In the genomic region with DNA sequence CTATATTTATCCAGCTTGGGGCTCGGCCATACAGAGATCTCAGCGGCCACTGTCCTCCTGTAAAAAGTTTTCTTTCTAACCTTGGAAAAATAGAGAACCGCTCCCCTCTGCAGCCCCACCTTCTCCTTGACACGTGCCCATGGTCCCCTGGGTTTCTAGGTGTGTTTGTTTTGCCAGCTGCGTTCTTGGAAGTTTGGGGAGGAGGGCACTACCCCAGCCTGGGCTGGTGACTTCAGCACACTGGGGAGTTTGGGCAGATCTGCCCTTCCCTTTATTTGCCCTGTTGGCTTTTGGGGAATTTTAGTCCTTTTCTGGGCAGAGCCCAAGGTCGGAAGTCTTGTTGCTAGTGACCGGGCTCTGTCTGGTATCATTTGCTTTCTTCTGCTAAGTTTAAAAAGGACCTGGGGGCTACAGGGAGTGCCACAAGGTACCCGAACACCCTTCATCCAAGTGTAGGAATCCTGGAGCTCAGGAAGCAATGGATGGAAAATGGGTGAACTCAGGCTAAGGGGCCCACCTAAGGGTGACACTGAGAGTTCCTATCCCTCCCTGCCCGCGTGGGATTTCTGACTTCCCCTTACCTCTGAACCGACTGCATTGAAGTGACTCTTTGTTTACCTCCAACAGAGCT, we compare ENCODE assay signal across 1 cellular context.
TF ChIP-seq lines count a peak whose summit lies in the region.

No MANE protein-coding gene starts in this region.

TF ChIP-seq in HCT116, 20 proteins besides CTCF, POLR2A, EP300 and RAD21:
- TF ChIP-seq, protein P1, sequence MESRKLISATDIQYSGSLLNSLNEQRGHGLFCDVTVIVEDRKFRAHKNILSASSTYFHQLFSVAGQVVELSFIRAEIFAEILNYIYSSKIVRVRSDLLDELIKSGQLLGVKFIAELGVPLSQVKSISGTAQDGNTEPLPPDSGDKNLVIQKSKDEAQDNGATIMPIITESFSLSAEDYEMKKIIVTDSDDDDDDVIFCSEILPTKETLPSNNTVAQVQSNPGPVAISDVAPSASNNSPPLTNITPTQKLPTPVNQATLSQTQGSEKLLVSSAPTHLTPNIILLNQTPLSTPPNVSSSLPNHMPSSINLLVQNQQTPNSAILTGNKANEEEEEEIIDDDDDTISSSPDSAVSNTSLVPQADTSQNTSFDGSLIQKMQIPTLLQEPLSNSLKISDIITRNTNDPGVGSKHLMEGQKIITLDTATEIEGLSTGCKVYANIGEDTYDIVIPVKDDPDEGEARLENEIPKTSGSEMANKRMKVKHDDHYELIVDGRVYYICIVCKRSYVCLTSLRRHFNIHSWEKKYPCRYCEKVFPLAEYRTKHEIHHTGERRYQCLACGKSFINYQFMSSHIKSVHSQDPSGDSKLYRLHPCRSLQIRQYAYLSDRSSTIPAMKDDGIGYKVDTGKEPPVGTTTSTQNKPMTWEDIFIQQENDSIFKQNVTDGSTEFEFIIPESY (IDR thresholded peaks at IDR 0.05; ENCODE audit: extremely low read depth, insufficient replicate concordance, low read length): no peak
- TF ChIP-seq SRF (IDR thresholded peaks at IDR 0.05; ENCODE audit: low read depth) (no peak), CBX3 (IDR thresholded peaks at IDR 0.05; ENCODE audit: low read depth) (no peak), SP1 (IDR thresholded peaks at IDR 0.05; ENCODE audit: low read depth) (no peak), JUND (IDR thresholded peaks at IDR 0.05) (no peak), REST (IDR thresholded peaks at IDR 0.05; ENCODE audit: low read depth) (no peak), MAX (IDR thresholded peaks at IDR 0.05) (no peak), EZH2phosphoT487 (IDR thresholded peaks at IDR 0.05; ENCODE audit: borderline replicate concordance) (no peak), CEBPB (IDR thresholded peaks at IDR 0.05; ENCODE audit: low read depth) (no peak), TCF7L2 (IDR thresholded peaks at IDR 0.05; ENCODE audit: borderline replicate concordance, extremely low read depth, insufficient read depth, insufficient read length) (no peak), YY1 (IDR thresholded peaks at IDR 0.05; ENCODE audit: extremely low read depth, insufficient replicate concordance, low read depth, low read length) (no peak), ELF1 (IDR thresholded peaks at IDR 0.05; ENCODE audit: borderline replicate concordance, low read depth) (no peak), FOSL1 (IDR thresholded peaks at IDR 0.05; ENCODE audit: low read depth) (no peak), EGR1 (IDR thresholded peaks at IDR 0.05; ENCODE audit: low read depth) (no peak)
- TF ChIP-seq, protein P2, sequence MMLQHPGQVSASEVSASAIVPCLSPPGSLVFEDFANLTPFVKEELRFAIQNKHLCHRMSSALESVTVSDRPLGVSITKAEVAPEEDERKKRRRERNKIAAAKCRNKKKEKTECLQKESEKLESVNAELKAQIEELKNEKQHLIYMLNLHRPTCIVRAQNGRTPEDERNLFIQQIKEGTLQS (IDR thresholded peaks at IDR 0.05): no peak
